24 cellular contexts compared by ENCODE assay signal in the genomic region with DNA sequence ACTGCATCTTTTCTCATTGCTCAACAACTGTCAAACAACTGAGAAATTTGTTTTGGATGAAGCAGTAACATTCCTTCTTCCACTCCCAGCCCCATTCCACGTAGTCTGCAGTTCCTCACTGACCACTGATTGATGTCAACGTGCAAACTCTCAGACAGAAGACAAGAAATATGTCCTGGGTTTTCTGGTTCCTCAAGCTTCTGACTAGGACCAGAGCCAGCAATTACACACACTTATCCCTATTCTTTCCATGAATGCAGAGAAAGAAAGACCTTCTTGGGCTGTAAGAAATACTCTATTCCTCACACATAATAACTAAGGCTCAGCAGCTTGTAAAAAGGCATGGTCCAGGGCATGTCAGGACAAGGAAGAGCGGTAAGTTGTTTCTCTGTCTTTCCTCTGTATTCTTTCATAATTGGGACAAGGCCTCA.
DNase-seq lines count a peak whose midpoint lies in the region; TF ChIP-seq lines count a peak whose summit lies in the region.
"Had no signal": no experiment of that assay in that cellular context is flagged by ENCODE, and none has a peak within 500 bp of the region (broad histone marks: within the 10 kb centered on the region; RNA-seq: fewer than 3 reads in every experiment).

No MANE protein-coding gene starts in this region.

- no peaks in the 10 kb centered on the region for H3K36me3 Mint-ChIP-seq in CD14-positive monocyte
- H3K36me3 Mint-ChIP-seq: WTC11 had no signal

- no peak overlapping the region for H3K27ac Mint-ChIP-seq in CD14-positive monocyte
- H3K27ac Mint-ChIP-seq: endodermal cell, GM23338, WTC11 had no signal

- H3K4me3 ChIP-seq in AG10803 (ENCODE audit: low read length), result no peak overlapping the region
- H3K4me3 ChIP-seq: gastroesophageal sphincter, GM23338, PC-9 had no signal

- no peaks in the 10 kb centered on the region for H3K4me1 Mint-ChIP-seq in CD14-positive monocyte
- H3K4me1 Mint-ChIP-seq: endodermal cell, GM23338, neural crest cell had no signal

- H3K4me3 Mint-ChIP-seq in CD14-positive monocyte, result no peak overlapping the region
- H3K4me3 Mint-ChIP-seq: endodermal cell, GM23338, neural crest cell, WTC11 had no signal

- intact Hi-C loops in CD14-positive monocyte (cut with micrococcal nuclease), result no loop called here

- H3K9me3 Mint-ChIP-seq in CD14-positive monocyte, result peaks cover 0 to 12% (median 7%) of the 10 kb centered on the region in 7 donors
- H3K9me3 Mint-ChIP-seq: endodermal cell, GM23338 had no signal

- peaks cover 0 to 2% (median 0%) of the 10 kb centered on the region in 3 donors for H3K27me3 Mint-ChIP-seq in CD14-positive monocyte (ENCODE audit: low read depth in 3 of 3)

- in situ Hi-C loops in G401 (cut with HindIII; ENCODE audit: low sequenced_read_pairs), result no loop called here

- peak; percentile 86 for DNase-seq in AG10803 (ENCODE audit: low read depth)
- peak; percentile 84 for DNase-seq in NCI-H226
- peak; percentile 71 for DNase-seq in epidermal melanocyte (ENCODE audit: insufficient read length, low spot score)
- peak; percentile 3 for DNase-seq in medulla oblongata (ENCODE audit: extremely low spot score)
- DNase-seq in G401 (ENCODE audit: low spot score), result no peak
- no peak for DNase-seq in CD14-positive monocyte (ENCODE audit: low spot score)
- no peak for DNase-seq in hepatic stellate cell (ENCODE audit: low spot score)
- DNase-seq in stimulated activated CD4-positive, alpha-beta T cell treated with anti-CD3 and anti-CD28 coated beads, Interleukin-4, amount 100 ng/mL, for 4 hours, result no peak
- DNase-seq: activated CD4-positive, alpha-beta T cell treated with anti-CD3 and anti-CD28 coated beads, Interleukin-2, amount 50 U/mL, for 48 hours; activated T-cell treated with anti-CD3 and anti-CD28 coated beads for 4 hours; anterior cingulate cortex; DMS79 treated with DMSO at 0.1 percent for 48 hours; endodermal cell; Karpas-422; left colon; midbrain; NCI-H1092 treated with DMSO at 0.1 percent for 48 hours; NCI-H82; T-helper 2 cell had no signal

- TF ChIP-seq CTCF in AG10803 (conservative IDR thresholded peaks at IDR 0.05; ENCODE audit: low read length) (no peak), CD14-positive monocyte (IDR thresholded peaks at IDR 0.05) (no peak)

Comparison
In these comparisons a context has a peak if more than half of its experiments do, and no peak if none do; other contexts are left out.
1. DNase-seq: peak in AG10803 (single experiment), NCI-H226 (single experiment), epidermal melanocyte (single experiment) and medulla oblongata (single experiment); none in G401 (single experiment), CD14-positive monocyte (single experiment), hepatic stellate cell (single experiment) and stimulated activated CD4-positive, alpha-beta T cell treated with anti-CD3 and anti-CD28 coated beads, Interleukin-4, amount 100 ng/mL, for 4 hours (0 of 2).